ENCODE assay signal across 15 cellular contexts in the genomic region with DNA sequence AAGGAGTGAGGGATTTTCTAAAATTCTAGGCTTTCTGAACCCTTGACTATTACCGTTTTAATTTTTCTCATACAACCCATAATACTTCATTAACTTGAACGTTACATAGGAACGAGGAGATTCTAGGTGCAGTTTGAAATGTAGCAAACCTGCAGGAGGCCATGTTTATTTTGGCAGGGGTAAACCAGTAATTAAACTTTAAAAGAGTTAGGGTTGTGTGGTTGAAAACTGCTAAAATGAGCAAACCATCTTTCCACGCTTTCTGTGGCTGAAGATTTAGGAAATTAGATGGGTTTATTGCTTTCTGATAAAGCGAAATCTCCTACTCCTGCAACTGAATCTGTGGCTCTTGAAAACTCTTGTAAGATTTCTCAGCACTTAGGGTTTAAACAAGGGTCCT. TPM values are rescaled to one million over a fixed set of nuclear protein-coding genes. Genes with fewer than 3 reads are reported as not detected.
DNase-seq lines count a peak whose midpoint lies in the region; ATAC-seq and TF ChIP-seq lines count a peak whose summit lies in the region.
"Had no signal": no experiment of that assay in that cellular context is flagged by ENCODE, and none has a peak within 500 bp of the region (broad histone marks: within the 10 kb centered on the region; RNA-seq: fewer than 3 reads in every experiment).

No MANE protein-coding gene starts in this region.

- H2AK5ac ChIP-seq in mesenchymal stem cell (ENCODE audit: low read length, severe bottlenecking): no peak overlapping the region

- no peak overlapping the region for H4K8ac ChIP-seq in mesenchymal stem cell (ENCODE audit: low read length)

- H3K18ac ChIP-seq in mesenchymal stem cell (ENCODE audit: low read depth in 1 of 2, low read length in 2 of 2): no peak overlapping the region

- no peak overlapping the region for H3K4ac ChIP-seq in mesenchymal stem cell (ENCODE audit: low read depth in 1 of 2, low read length in 2 of 2)

- H2BK15ac ChIP-seq in mesenchymal stem cell (ENCODE audit: low read depth, poor library complexity, severe bottlenecking): no peak overlapping the region

- H3K27ac ChIP-seq in mesenchymal stem cell (ENCODE audit: low read length, poor library complexity, severe bottlenecking): no peak overlapping the region
- H3K27ac ChIP-seq: BLaER1 treated with 17β-estradiol and CSF1 and Interleukin-3, amounts not matched to agents 10 nM and 100 nM; HL-60 had no signal

- no peaks in the 10 kb centered on the region for H3K79me1 ChIP-seq in mesenchymal stem cell (replicated peaks; ENCODE audit: low read length, poor library complexity, severe bottlenecking)

- CTCF ChIA-PET in activated CD8-positive, alpha-beta memory T cell treated with anti-CD3 and anti-CD28 coated beads, Interleukin-2, amount 10 ng/mL, durations not matched to agents 7 days and 5 days (lab: Charles Lee): no interaction called here

- no peaks in the 10 kb centered on the region for H3K36me3 ChIP-seq in mesenchymal stem cell (ENCODE audit: control insufficient read depth in 1 of 2, insufficient read depth in 2 of 2, low read depth in 1 of 2, low read length in 2 of 2)
- H3K36me3 ChIP-seq: BLaER1 treated with 17β-estradiol and CSF1 and Interleukin-3, amounts not matched to agents 10 nM and 100 nM had no signal

- H3K9ac ChIP-seq in mesenchymal stem cell (ENCODE audit: low read length): no peak overlapping the region
- H3K9ac ChIP-seq: BLaER1 treated with 17β-estradiol and CSF1 and Interleukin-3, amounts not matched to agents 10 nM and 100 nM had no signal

- no peaks in the 10 kb centered on the region for H3K27me3 ChIP-seq in mesenchymal stem cell (ENCODE audit: control insufficient read depth in 1 of 2, insufficient read depth in 1 of 2, low read length in 2 of 2)
- H3K27me3 ChIP-seq: BLaER1 treated with 17β-estradiol and CSF1 and Interleukin-3, amounts not matched to agents 10 nM and 100 nM had no signal

- TF ChIP-seq CTCF in lower leg skin (IDR thresholded peaks at IDR 0.05): no peak

- H3K4me1 ChIP-seq in mesenchymal stem cell (ENCODE audit: control insufficient read depth, insufficient read depth, low read depth, low read length): no peaks in the 10 kb centered on the region

- no peak overlapping the region for H3K14ac ChIP-seq in mesenchymal stem cell (ENCODE audit: low read length in 2 of 2)

- DNase-seq in NCI-H748 (lab: John Stamatoyannopoulos, UW; ENCODE audit: unreplicated experiment) (peak; percentile 5), NCI-H748 treated with DMSO at 0.1 percent for 48 hours (lab: John Stamatoyannopoulos, UW) (no peak), NCI-H69 (lab: John Stamatoyannopoulos, UW) (peak; percentile 68), mesenchymal stem cell (no peak), lower leg skin (ENCODE audit: low spot score in 2 of 2) (no peak)
- no peak for DNase-seq in activated CD8-positive, alpha-beta memory T cell treated with anti-CD3 and anti-CD28 coated beads, Interleukin-2, amount 10 ng/mL, durations not matched to agents 7 days and 5 days
- DNase-seq in activated CD8-positive, alpha-beta memory T cell treated with anti-CD3 and anti-CD28 coated beads, Interleukin-2, amount 50 U/mL, for 4 hours: no peak
- DNase-seq: ACHN; Calu3; CD4-positive, CD25-positive, alpha-beta regulatory T cell; DMS 273 treated with DMSO at 0.1 percent for 48 hours; HCEC 1CT had no signal

- H4K91ac ChIP-seq in mesenchymal stem cell (ENCODE audit: low read length): no peak overlapping the region

- H3K9me3 ChIP-seq in mesenchymal stem cell (ENCODE audit: control insufficient read depth, low read length): no peaks in the 10 kb centered on the region

- H3K9me3 Mint-ChIP-seq in activated CD8-positive, alpha-beta memory T cell treated with anti-CD3 and anti-CD28 coated beads, Interleukin-2, amount 10 ng/mL, durations not matched to agents 7 days and 5 days (ENCODE audit: low read depth): no peaks in the 10 kb centered on the region
- H3K9me3 Mint-ChIP-seq: CD4-positive, CD25-positive, alpha-beta regulatory T cell had no signal

- WGBS in mesenchymal stem cell: 93% methylated on average over 4 of the region's 5 CpGs
- 69 to 87% methylated on average over 5 of the region's 5 CpGs for WGBS in lower leg skin, 2 donors

- H3K4me1 Mint-ChIP-seq in activated CD8-positive, alpha-beta memory T cell treated with anti-CD3 and anti-CD28 coated beads, Interleukin-2, amount 10 ng/mL, durations not matched to agents 7 days and 5 days: peaks cover 11% of the 10 kb centered on the region
- H3K4me1 Mint-ChIP-seq: CD4-positive, CD25-positive, alpha-beta regulatory T cell had no signal

- no peak overlapping the region for H3K23ac ChIP-seq in mesenchymal stem cell (ENCODE audit: low read length in 2 of 2)

- no peak for ATAC-seq in activated CD8-positive, alpha-beta memory T cell treated with anti-CD3 and anti-CD28 coated beads, Interleukin-2, amount 10 ng/mL, durations not matched to agents 7 days and 5 days
- no peak for ATAC-seq in HG02642 (IDR thresholded peaks at IDR 0.05; ENCODE audit: poor library complexity, unreplicated experiment)

- H3K27ac Mint-ChIP-seq in activated CD8-positive, alpha-beta memory T cell treated with anti-CD3 and anti-CD28 coated beads, Interleukin-2, amount 10 ng/mL, durations not matched to agents 7 days and 5 days: peak overlapping the region; percentile 32
- H3K27ac Mint-ChIP-seq: CD4-positive, CD25-positive, alpha-beta regulatory T cell had no signal

- H3K36me3 Mint-ChIP-seq in activated CD8-positive, alpha-beta memory T cell treated with anti-CD3 and anti-CD28 coated beads, Interleukin-2, amount 10 ng/mL, durations not matched to agents 7 days and 5 days: no peaks in the 10 kb centered on the region
- H3K36me3 Mint-ChIP-seq: CD4-positive, CD25-positive, alpha-beta regulatory T cell had no signal

- peak overlapping the region; percentile 34 for H2BK120ac ChIP-seq in mesenchymal stem cell (ENCODE audit: low read depth, low read length)

- no peak overlapping the region for H3K4me2 ChIP-seq in mesenchymal stem cell (ENCODE audit: low read length, poor library complexity, severe bottlenecking)
- H3K4me2 ChIP-seq: BLaER1 treated with 17β-estradiol and CSF1 and Interleukin-3, amounts not matched to agents 10 nM and 100 nM had no signal

- intact Hi-C loops in lower leg skin (cut with DNase I; ENCODE audit: low total_unique reads): no loop called here

- H3K4me3 ChIP-seq in mesenchymal stem cell (ENCODE audit: insufficient read depth in 1 of 2, low read depth in 1 of 2, low read length in 2 of 2) (no peak overlapping the region), lower leg skin (ENCODE audit: low read depth, poor library complexity, severe bottlenecking) (no peak overlapping the region)
- H3K4me3 ChIP-seq: BLaER1 treated with 17β-estradiol and CSF1 and Interleukin-3, amounts not matched to agents 10 nM and 100 nM had no signal

- TF ChIP-seq POLR2A in lower leg skin (IDR thresholded peaks at IDR 0.05): no peak

- H3K4me3 Mint-ChIP-seq in activated CD8-positive, alpha-beta memory T cell treated with anti-CD3 and anti-CD28 coated beads, Interleukin-2, amount 10 ng/mL, durations not matched to agents 7 days and 5 days: no peak overlapping the region
- H3K4me3 Mint-ChIP-seq: CD4-positive, CD25-positive, alpha-beta regulatory T cell had no signal

- H2BK5ac ChIP-seq in mesenchymal stem cell (ENCODE audit: low read depth, low read length, poor library complexity, severe bottlenecking): no peak overlapping the region

- H3K27me3 Mint-ChIP-seq in activated CD8-positive, alpha-beta memory T cell treated with anti-CD3 and anti-CD28 coated beads, Interleukin-2, amount 10 ng/mL, durations not matched to agents 7 days and 5 days: no peaks in the 10 kb centered on the region
- H3K27me3 Mint-ChIP-seq: CD4-positive, CD25-positive, alpha-beta regulatory T cell had no signal

- H2AFZ ChIP-seq in mesenchymal stem cell (ENCODE audit: low read depth, low read length): no peak overlapping the region

- no peak overlapping the region for H2BK12ac ChIP-seq in mesenchymal stem cell (ENCODE audit: low read length in 2 of 2)

RNA-seq across cellular contexts. Expression of a gene that starts 1.7 kb away (rescaled TPM):
- 1 to 10 TPM; 1.1 to 7.7 TPM for total RNA-seq in activated CD8-positive, alpha-beta memory T cell treated with anti-CD3 and anti-CD28 coated beads, Interleukin-2, amount 10 ng/mL, durations not matched to agents 7 days and 5 days
- polyA plus RNA-seq in mesenchymal stem cell (2013, experiment 1 of 2): 0.41 TPM
- polyA plus RNA-seq in mesenchymal stem cell (2013, experiment 2 of 2): 0.34 TPM
- 1 to 10 TPM in 1 of 4 donors, under 1 TPM in 2, not detected in 1; 0.08 to 1.6 (median 0.10) TPM for total RNA-seq in lower leg skin

Comparison
In these comparisons a context has a peak if more than half of its experiments do, and no peak if none do; other contexts are left out.
1. DNase-seq: peak in NCI-H748 (single experiment) and NCI-H69 (single experiment); none in NCI-H748 treated with DMSO at 0.1 percent for 48 hours (single experiment), activated CD8-positive, alpha-beta memory T cell treated with anti-CD3 and anti-CD28 coated beads, Interleukin-2, amount 10 ng/mL, durations not matched to agents 7 days and 5 days (single experiment), activated CD8-positive, alpha-beta memory T cell treated with anti-CD3 and anti-CD28 coated beads, Interleukin-2, amount 50 U/mL, for 4 hours (single experiment), mesenchymal stem cell (single experiment) and lower leg skin (0 of 2).